8 cellular contexts compared by ENCODE assay signal in genomic region chr19:1885398-1886119, GRCh38. TPM values are rescaled to one million over a fixed set of nuclear protein-coding genes. Genes with fewer than 3 reads are reported as not detected.
DNase-seq lines count a peak whose midpoint lies in the region; ATAC-seq and TF ChIP-seq lines count a peak whose summit lies in the region.
"Not testable (repeated sequence)": the region's sequence is repeated elsewhere in the genome, so short reads cannot be mapped to it uniquely, and the experiment has no call there.

TSS of gene ABHD17A (minus strand) at chr19:1885496. CDS start at chr19:1881566, 3,930 bp downstream.

- POLR2A ChIA-PET in PC-9 (lab: Charles Lee; ENCODE audit: unreplicated experiment), result interaction anchor here (0.6 to 0.9 kb wide), 4 partner anchors 9 to 648 kb away, joined by 3 to 16 read pairs (median 4); no protein-coding TSS in a partner anchor

- not testable (repeated sequence) for H3K36me3 ChIP-seq in PC-9 (ENCODE audit: low read depth); mesodermal cell (ENCODE audit: control insufficient read depth, insufficient read depth, low read length)

- H3K4me3 Mint-ChIP-seq in endothelial cell (ENCODE audit: unreplicated experiment), result peak within 1 kb of the TSS; percentile 100

- H3K9me3 ChIP-seq in PC-9 (ENCODE audit: insufficient read depth, low read depth); mesodermal cell (ENCODE audit: control insufficient read depth, low read length): not testable (repeated sequence)

- not testable (repeated sequence) for TF ChIP-seq CTCF in PC-9 (conservative IDR thresholded peaks at IDR 0.05); endothelial cell (IDR thresholded peaks at IDR 0.05; ENCODE audit: unreplicated experiment)

- intact Hi-C loops in PC-9 (cut with micrococcal nuclease; ENCODE audit: unreplicated experiment), result not testable (repeated sequence)

- BruUV-seq in PC-9 (replicated peaks; lab: Mats Ljungman, UMichigan), result not testable (repeated sequence)

- peak within 1 kb of the TSS; percentile 91 for H3K4me2 ChIP-seq in PC-9

- ATAC-seq in GM21447 (IDR thresholded peaks at IDR 0.05; ENCODE audit: unreplicated experiment), result peak; percentile 54

- H3K27me3 ChIP-seq in PC-9 (ENCODE audit: insufficient read depth, low read depth), result not testable (repeated sequence)

- peak within 1 kb of the TSS; percentile 73 for H3K4me3 ChIP-seq in PC-9
- peak within 1 kb of the TSS; percentile 82 for H3K4me3 ChIP-seq in mesodermal cell (ENCODE audit: extremely low read depth, insufficient read depth, low read length, poor library complexity, severe bottlenecking)

- H3K27me3 Mint-ChIP-seq in endothelial cell (ENCODE audit: unreplicated experiment), result peaks cover 28% of the 10 kb centered on the region

- whole genome bisulfite sequencing in mesodermal cell (ENCODE audit: insufficient coverage in 2 of 2), 2 experiments, result 40 to 56% methylated on average over 17 to 23 of the region's 46 CpGs

- DNase-seq in CMK (ENCODE audit: low read depth) (peak; percentile 87), KBM-7 (peak; percentile 95), PC-9 (peak; percentile 73 to 82), activated T-cell treated with anti-CD3 and anti-CD28 coated beads for 4 hours (peak; percentile 97), endothelial cell (ENCODE audit: low spot score) (peak; percentile 94)
- peak; percentile 91 for DNase-seq in stimulated activated CD8-positive, alpha-beta memory T cell treated with anti-CD3 and anti-CD28 coated beads, Interleukin-12 subunit alpha, Interleukin-12 subunit beta, amount 100 ng/mL, for 4 hours (ENCODE audit: low read depth)

- H3K79me2 ChIP-seq in PC-9 (ENCODE audit: low read depth), result peaks cover 31% of the 10 kb centered on the region

- not testable (repeated sequence) for H4K20me1 ChIP-seq in PC-9 (ENCODE audit: insufficient read depth)

- H3F3A ChIP-seq in PC-9 (ENCODE audit: insufficient read depth, low read depth), result not testable (repeated sequence)

- H3K27ac Mint-ChIP-seq in endothelial cell (ENCODE audit: unreplicated experiment), result peak within 1 kb of the TSS; percentile 100

- H2AFZ ChIP-seq in PC-9, result not testable (repeated sequence)

- not testable (repeated sequence) for H3K9me3 Mint-ChIP-seq in endothelial cell (ENCODE audit: unreplicated experiment)

- H3K9me2 ChIP-seq in PC-9 (ENCODE audit: insufficient read depth), result not testable (repeated sequence)

- CTCF ChIA-PET in PC-9 (lab: Charles Lee), result interaction anchor here (0.6 to 1.4 kb wide), 3 partner anchors 12 to 210 kb away, joined by 5 to 10 read pairs (median 8); no protein-coding TSS in a partner anchor

- peaks cover 19% of the 10 kb centered on the region for H3K36me3 Mint-ChIP-seq in endothelial cell (ENCODE audit: low read depth, unreplicated experiment)

- H3K4me1 ChIP-seq in PC-9 (replicated peaks; ENCODE audit: insufficient read depth), result not testable (repeated sequence)
- peaks cover 37% of the 10 kb centered on the region for H3K4me1 ChIP-seq in mesodermal cell (ENCODE audit: control insufficient read depth, insufficient read depth, low read length, poor library complexity, severe bottlenecking)

- not testable (repeated sequence) for H3K27ac ChIP-seq in PC-9; mesodermal cell (ENCODE audit: low read depth, low read length, severe bottlenecking)

- in situ Hi-C loops in KBM-7 (cut with MboI; ENCODE audit: low pct_unique_long_range_greater_than_20kb, low sequenced_read_pairs), result not testable (repeated sequence)

- peaks cover 25% of the 10 kb centered on the region for H3K4me1 Mint-ChIP-seq in endothelial cell (ENCODE audit: unreplicated experiment)

RNA-seq across cellular contexts. Expression of gene ABHD17A, which starts in this region (rescaled TPM):
- total RNA-seq in PC-9 (2021), result 33.0 and 35.9 TPM in 2 replicates
- 283 TPM for total RNA-seq in endothelial cell (ENCODE audit: unreplicated experiment)
- 82.9 TPM for polyA plus RNA-seq in mesodermal cell (2013, experiment 1 of 2)
- 63.1 TPM for polyA plus RNA-seq in mesodermal cell (2013, experiment 2 of 2)
